7 cellular contexts compared by ENCODE assay signal in genomic region chr16:1732551-1732987, GRCh38. TPM values are rescaled to one million over a fixed set of nuclear protein-coding genes. Genes with fewer than 3 reads are reported as not detected.
DNase-seq lines count a peak whose midpoint lies in the region; ATAC-seq, FAIRE-seq and TF ChIP-seq lines count a peak whose summit lies in the region.
"Not testable (repeated sequence)": the region's sequence is repeated elsewhere in the genome, so short reads cannot be mapped to it uniquely, and the experiment has no call there.

No MANE protein-coding gene starts in this region.

- H3K79me2 ChIP-seq in HepG2 (ENCODE audit: insufficient read depth, low read length) = not testable (repeated sequence)
- H3K79me2 ChIP-seq in osteoblast (ENCODE audit: insufficient read depth, low read length) = peaks cover 40% of the 10 kb centered on the region

- peak; percentile 16 for DNase-seq in NCI-H1694 (lab: John Stamatoyannopoulos, UW)
- DNase-seq in bronchial epithelial cell (ENCODE audit: low read depth); HepG2 (ENCODE audit: low spot score): not testable (repeated sequence)
- DNase-seq in cerebellar nuclear complex (lab: John Stamatoyannopoulos, UW) = peak; percentile 75 to 94
- DNase-seq in dorsolateral prefrontal cortex = peak in 8 of 10 donors; percentile 49 to 95 (median 62)
- peak; percentile 82 for DNase-seq in osteoblast (ENCODE audit: insufficient read length, low spot score, missing footprints)
- peak; percentile 38 for DNase-seq in sciatic nerve (ENCODE audit: low spot score)

- H2AFZ ChIP-seq in HepG2 (ENCODE audit: low read length); osteoblast (ENCODE audit: low read length): not testable (repeated sequence)

- H3K4me3 ChIP-seq in bronchial epithelial cell (ENCODE audit: low read depth, low read length); dorsolateral prefrontal cortex; HepG2 (replicated peaks in 1 of 3; ENCODE audit: insufficient read depth in 1 of 3, low read depth in 2 of 3, low read length in 3 of 3); osteoblast (ENCODE audit: insufficient read depth, low read length): not testable (repeated sequence)

- POLR2A ChIA-PET in HepG2 (lab: Yijun Ruan, JAX) = not testable (repeated sequence)

- CTCF ChIA-PET in HepG2 (lab: Yijun Ruan, JAX; ENCODE audit: low intra/inter-chr PET ratio, low total read pairs) = not testable (repeated sequence)

- TF ChIP-seq POLR2A in HepG2 (IDR thresholded peaks at IDR 0.05; ENCODE audit: insufficient read depth in 1 of 2, low read depth in 2 of 2, low read length in 2 of 2) = not testable (repeated sequence)

- H3K4me1 ChIP-seq in HepG2 (ENCODE audit: insufficient read depth, low read length); osteoblast (ENCODE audit: insufficient read depth, low read length): not testable (repeated sequence)

- TF ChIP-seq EP300 in HepG2 (IDR thresholded peaks at IDR 0.05; ENCODE audit: low read depth in 2 of 2, low read length in 2 of 2); HepG2 (CRISPR knock-in tag; IDR thresholded peaks at IDR 0.05; ENCODE audit: borderline replicate concordance): not testable (repeated sequence)

- peak; percentile 52 for FAIRE-seq in bronchial epithelial cell (lab: Jason Lieb, UNC)
- FAIRE-seq in HepG2 (lab: Jason Lieb, UNC) = not testable (repeated sequence)

- H3K36me3 ChIP-seq in bronchial epithelial cell (ENCODE audit: control insufficient read depth, insufficient read depth, low read length) = peaks cover 24% of the 10 kb centered on the region
- H3K36me3 ChIP-seq in HepG2 (replicated peaks in 1 of 2; ENCODE audit: control insufficient read depth in 1 of 2, insufficient read depth in 2 of 2, low read length in 2 of 2) = peaks cover 23 to 41% of the 10 kb centered on the region in 2 experiments; a peak in 4 of 5 replicates
- H3K36me3 ChIP-seq in osteoblast (ENCODE audit: insufficient read depth, low read length) = peaks cover 35% of the 10 kb centered on the region

- intact Hi-C loops in dorsolateral prefrontal cortex (cut with DNase I); HepG2 (cut with micrococcal nuclease; ENCODE audit: unreplicated experiment); sciatic nerve (cut with DNase I): not testable (repeated sequence)

- in situ Hi-C loops in HepG2 (cut with HindIII; ENCODE audit: extremely low pct_ligation_motif_present, low pct_unique_long_range_greater_than_20kb) = not testable (repeated sequence)

- H3K9me3 ChIP-seq in HepG2 (ENCODE audit: low read length) = peaks cover 11% of the 10 kb centered on the region
- not testable (repeated sequence) for H3K9me3 ChIP-seq in osteoblast (ENCODE audit: low read depth, low read length)

- BruUV-seq in HepG2 (replicated peaks; lab: Mats Ljungman, UMichigan) = not testable (repeated sequence)

- not testable (repeated sequence) for TF ChIP-seq CTCF in bronchial epithelial cell (IDR thresholded peaks at IDR 0.05; ENCODE audit: insufficient read depth, low read length, severe bottlenecking); dorsolateral prefrontal cortex (IDR thresholded peaks at IDR 0.05 in 54 of 56, conservative IDR thresholded peaks at IDR 0.05 in 2 of 56; ENCODE audit: low read depth in 1 of 56, partially characterized antibody in 56 of 56); HepG2 (CRISPR knock-in tag; IDR thresholded peaks at IDR 0.05); osteoblast (IDR thresholded peaks at IDR 0.05; ENCODE audit: extremely low read depth, low read depth, low read length)

- WGBS in HepG2 (ENCODE audit: low lambda C conversion rate) = 93% methylated on average over 18 of the region's 21 CpGs

- TF ChIP-seq RAD21 in HepG2 (CRISPR knock-in tag; IDR thresholded peaks at IDR 0.05) = not testable (repeated sequence)

- H3K27me3 ChIP-seq in bronchial epithelial cell (ENCODE audit: control insufficient read depth, insufficient read depth, low read length); dorsolateral prefrontal cortex; HepG2 (ENCODE audit: control insufficient read depth in 1 of 2, insufficient read depth in 2 of 2, low read length in 2 of 2); osteoblast (ENCODE audit: insufficient read depth, low read length): not testable (repeated sequence)

- ATAC-seq in HepG2, sciatic nerve: not testable (repeated sequence)

- H3K4me2 ChIP-seq in HepG2 (ENCODE audit: low read depth, low read length); osteoblast (ENCODE audit: insufficient read depth, low read length): not testable (repeated sequence)

- H3K27ac ChIP-seq in dorsolateral prefrontal cortex = peak overlapping the region in 7 of 59 donors; percentile 15 to 89 (median 40)
- H3K27ac ChIP-seq in HepG2 (ENCODE audit: extremely low read length, insufficient read depth, low read length); osteoblast (ENCODE audit: low read depth, low read length): not testable (repeated sequence)

- H3K9ac ChIP-seq in HepG2 (ENCODE audit: insufficient read depth, low read depth, low read length) = not testable (repeated sequence)

- H4K20me1 ChIP-seq in HepG2 (ENCODE audit: insufficient read depth, low read length) = not testable (repeated sequence)
- peaks cover 28% of the 10 kb centered on the region for H4K20me1 ChIP-seq in osteoblast (ENCODE audit: insufficient read depth, low read length)

RNA-seq across cellular contexts. Expression of gene MAPK8IP3, which starts 26.6 kb away (rescaled TPM):
- total RNA-seq in bronchial epithelial cell = 24.5 and 28.7 TPM in 2 replicates
- 100 to 1,000 TPM; 246 to 429 (median 311) TPM for total RNA-seq in dorsolateral prefrontal cortex
- 3.6 and 25.1 TPM in 2 replicates for total RNA-seq in HepG2 (2016; rRNA removed; fragmentation: Illumina TruSeq; extraction: Trizol)
- 9.0 and 11.0 TPM in 2 replicates for total RNA-seq in HepG2 (2016; cell fraction: cytosol; rRNA removed; fragmentation: Illumina TruSeq; extraction: Trizol; ENCODE audit: low read depth)
- total RNA-seq in HepG2 (2016; cell fraction: insoluble cytoplasmic fraction; rRNA removed; fragmentation: Illumina TruSeq; extraction: Trizol) = 3.3 and 29.8 TPM in 2 replicates
- total RNA-seq in HepG2 (2016; cell fraction: membrane; rRNA removed; fragmentation: Illumina TruSeq; extraction: Trizol) = 3.8 and 4.5 TPM in 2 replicates
- total RNA-seq in HepG2 (2016; cell fraction: nucleus; rRNA removed; fragmentation: Illumina TruSeq; extraction: Trizol) = 45.6 and 52.7 TPM in 2 replicates
- 41.7 and 65.8 TPM in 2 replicates for polyA plus RNA-seq in HepG2 (2011; rRNA removed)
- polyA plus RNA-seq in HepG2 (2011; cell fraction: cytosol; rRNA removed) = 5.6 and 10.1 TPM in 2 replicates
- 653 and 865 TPM in 2 replicates for polyA plus RNA-seq in HepG2 (2011; cell fraction: nucleus; rRNA removed)
- 43.5 and 49.9 TPM in 2 replicates for polyA plus RNA-seq in HepG2 (2012)
- 0.76 and 0.97 TPM in 2 replicates for polyA plus RNA-seq in HepG2 (2016; cell fraction: cytosol; fragmentation: Illumina TruSeq; extraction: Trizol; ENCODE audit: low read depth)
- 3.3 and 4.5 TPM in 2 replicates for polyA plus RNA-seq in HepG2 (2016; cell fraction: insoluble cytoplasmic fraction; fragmentation: Illumina TruSeq; extraction: Trizol; ENCODE audit: low read depth)
- 1.8 and 2.1 TPM in 2 replicates for polyA plus RNA-seq in HepG2 (2016; cell fraction: membrane; fragmentation: Illumina TruSeq; extraction: Trizol; ENCODE audit: low read depth)
- 244 and 279 TPM in 2 replicates for polyA plus RNA-seq in HepG2 (2016; cell fraction: nucleus; fragmentation: Illumina TruSeq; extraction: Trizol; ENCODE audit: insufficient read depth, low read depth)
- 15.0 and 33.9 TPM in 2 replicates for polyA minus RNA-seq in HepG2 (2011; rRNA and poly(A)+ RNA removed; ENCODE audit: low replicate concordance)
- 4.7 and 4.8 TPM in 2 replicates for polyA minus RNA-seq in HepG2 (2011; cell fraction: cytosol; rRNA and poly(A)+ RNA removed)
- 92.2 and 93.0 TPM in 2 replicates for polyA minus RNA-seq in HepG2 (2011; cell fraction: nucleus; rRNA and poly(A)+ RNA removed)
- 64.1 and 71.0 TPM in 2 replicates for total RNA-seq in osteoblast
- 93.3 TPM for total RNA-seq in sciatic nerve

RNA-seq across cellular contexts. Expression of gene NME3, which starts 38.8 kb away (rescaled TPM):
- total RNA-seq in bronchial epithelial cell (48.5 and 56.9 TPM in 2 replicates), dorsolateral prefrontal cortex (10 to 100 TPM; 39.2 to 88.9 (median 58.5) TPM), HepG2 (2016; rRNA removed; fragmentation: Illumina TruSeq; extraction: Trizol) (4.9 and 15.9 TPM in 2 replicates), osteoblast (49.2 and 55.4 TPM in 2 replicates), sciatic nerve (50.1 TPM)
- 27.7 and 30.7 TPM in 2 replicates for total RNA-seq in HepG2 (2016; cell fraction: cytosol; rRNA removed; fragmentation: Illumina TruSeq; extraction: Trizol; ENCODE audit: low read depth)
- 6.6 and 17.1 TPM in 2 replicates for total RNA-seq in HepG2 (2016; cell fraction: insoluble cytoplasmic fraction; rRNA removed; fragmentation: Illumina TruSeq; extraction: Trizol)
- 19.1 and 22.3 TPM in 2 replicates for total RNA-seq in HepG2 (2016; cell fraction: membrane; rRNA removed; fragmentation: Illumina TruSeq; extraction: Trizol)
- 17.5 and 23.3 TPM in 2 replicates for total RNA-seq in HepG2 (2016; cell fraction: nucleus; rRNA removed; fragmentation: Illumina TruSeq; extraction: Trizol)
- polyA plus RNA-seq in HepG2 (2011; rRNA removed) = 10.4 and 13.9 TPM in 2 replicates
- polyA plus RNA-seq in HepG2 (2011; cell fraction: cytosol; rRNA removed) = 7.3 and 17.7 TPM in 2 replicates
- polyA plus RNA-seq in HepG2 (2011; cell fraction: nucleus; rRNA removed) = 96.4 and 121 TPM in 2 replicates
- polyA plus RNA-seq in HepG2 (2012) = 5.5 and 9.1 TPM in 2 replicates
- polyA plus RNA-seq in HepG2 (2016; cell fraction: cytosol; fragmentation: Illumina TruSeq; extraction: Trizol; ENCODE audit: low read depth) = 21.1 and 24.5 TPM in 2 replicates
- 5.3 and 5.8 TPM in 2 replicates for polyA plus RNA-seq in HepG2 (2016; cell fraction: insoluble cytoplasmic fraction; fragmentation: Illumina TruSeq; extraction: Trizol; ENCODE audit: low read depth)
- 12.6 and 13.9 TPM in 2 replicates for polyA plus RNA-seq in HepG2 (2016; cell fraction: membrane; fragmentation: Illumina TruSeq; extraction: Trizol; ENCODE audit: low read depth)
- polyA plus RNA-seq in HepG2 (2016; cell fraction: nucleus; fragmentation: Illumina TruSeq; extraction: Trizol; ENCODE audit: insufficient read depth, low read depth) = 35.8 and 39.3 TPM in 2 replicates
- 2.3 and 4.2 TPM in 2 replicates for polyA minus RNA-seq in HepG2 (2011; rRNA and poly(A)+ RNA removed; ENCODE audit: low replicate concordance)
- polyA minus RNA-seq in HepG2 (2011; cell fraction: cytosol; rRNA and poly(A)+ RNA removed) = 2.1 and 3.5 TPM in 2 replicates
- polyA minus RNA-seq in HepG2 (2011; cell fraction: nucleus; rRNA and poly(A)+ RNA removed) = 8.4 and 9.0 TPM in 2 replicates

RNA-seq across cellular contexts. Expression of gene EME2, which starts 40.0 kb away (rescaled TPM):
- total RNA-seq in bronchial epithelial cell (5.8 and 6.1 TPM in 2 replicates), dorsolateral prefrontal cortex (10 to 100 TPM; 12.6 to 44.4 (median 21.7) TPM), HepG2 (2016; rRNA removed; fragmentation: Illumina TruSeq; extraction: Trizol) (1.7 and 7.6 TPM in 2 replicates), osteoblast (10.0 and 16.3 TPM in 2 replicates), sciatic nerve (15.3 TPM)
- total RNA-seq in HepG2 (2016; cell fraction: cytosol; rRNA removed; fragmentation: Illumina TruSeq; extraction: Trizol; ENCODE audit: low read depth) = 0.79 and 1.3 TPM in 2 replicates
- 1.7 and 6.0 TPM in 2 replicates for total RNA-seq in HepG2 (2016; cell fraction: insoluble cytoplasmic fraction; rRNA removed; fragmentation: Illumina TruSeq; extraction: Trizol)
- 1.2 TPM in 2 replicates for total RNA-seq in HepG2 (2016; cell fraction: membrane; rRNA removed; fragmentation: Illumina TruSeq; extraction: Trizol)
- 7.8 and 8.4 TPM in 2 replicates for total RNA-seq in HepG2 (2016; cell fraction: nucleus; rRNA removed; fragmentation: Illumina TruSeq; extraction: Trizol)
- polyA plus RNA-seq in HepG2 (2011; rRNA removed) = 4.4 and 6.5 TPM in 2 replicates
- polyA plus RNA-seq in HepG2 (2011; cell fraction: cytosol; rRNA removed) = 1.3 and 2.0 TPM in 2 replicates
- 81.3 and 90.4 TPM in 2 replicates for polyA plus RNA-seq in HepG2 (2011; cell fraction: nucleus; rRNA removed)
- polyA plus RNA-seq in HepG2 (2012) = 3.4 and 4.5 TPM in 2 replicates
- polyA plus RNA-seq in HepG2 (2016; cell fraction: cytosol; fragmentation: Illumina TruSeq; extraction: Trizol; ENCODE audit: low read depth) = 0.23 and 0.36 TPM in 2 replicates
- 1.7 and 2.2 TPM in 2 replicates for polyA plus RNA-seq in HepG2 (2016; cell fraction: insoluble cytoplasmic fraction; fragmentation: Illumina TruSeq; extraction: Trizol; ENCODE audit: low read depth)
- 0.51 and 0.65 TPM in 2 replicates for polyA plus RNA-seq in HepG2 (2016; cell fraction: membrane; fragmentation: Illumina TruSeq; extraction: Trizol; ENCODE audit: low read depth)
- polyA plus RNA-seq in HepG2 (2016; cell fraction: nucleus; fragmentation: Illumina TruSeq; extraction: Trizol; ENCODE audit: insufficient read depth, low read depth) = 31.9 and 34.1 TPM in 2 replicates
- polyA minus RNA-seq in HepG2 (2011; rRNA and poly(A)+ RNA removed; ENCODE audit: low replicate concordance) = 5.2 and 6.5 TPM in 2 replicates
- polyA minus RNA-seq in HepG2 (2011; cell fraction: cytosol; rRNA and poly(A)+ RNA removed) = 0.79 and 1.3 TPM in 2 replicates
- polyA minus RNA-seq in HepG2 (2011; cell fraction: nucleus; rRNA and poly(A)+ RNA removed) = 17.7 and 19.7 TPM in 2 replicates

RNA-seq across cellular contexts. Expression of gene MRPS34, which starts 40.4 kb away (rescaled TPM):
- total RNA-seq in bronchial epithelial cell (71.3 and 74.8 TPM in 2 replicates), dorsolateral prefrontal cortex (10 to 100 TPM; 37.4 to 77.9 (median 58.6) TPM), HepG2 (2016; rRNA removed; fragmentation: Illumina TruSeq; extraction: Trizol) (129 and 131 TPM in 2 replicates), osteoblast (40.5 and 47.1 TPM in 2 replicates), sciatic nerve (42.7 TPM)
- 34.5 and 36.0 TPM in 2 replicates for total RNA-seq in HepG2 (2016; cell fraction: cytosol; rRNA removed; fragmentation: Illumina TruSeq; extraction: Trizol; ENCODE audit: low read depth)
- total RNA-seq in HepG2 (2016; cell fraction: insoluble cytoplasmic fraction; rRNA removed; fragmentation: Illumina TruSeq; extraction: Trizol) = 130 and 146 TPM in 2 replicates
- 51.5 and 64.0 TPM in 2 replicates for total RNA-seq in HepG2 (2016; cell fraction: membrane; rRNA removed; fragmentation: Illumina TruSeq; extraction: Trizol)
- total RNA-seq in HepG2 (2016; cell fraction: nucleus; rRNA removed; fragmentation: Illumina TruSeq; extraction: Trizol) = 59.6 and 64.6 TPM in 2 replicates
- 61.3 and 63.5 TPM in 2 replicates for polyA plus RNA-seq in HepG2 (2011; rRNA removed)
- 70.4 and 99.7 TPM in 2 replicates for polyA plus RNA-seq in HepG2 (2011; cell fraction: cytosol; rRNA removed)
- polyA plus RNA-seq in HepG2 (2011; cell fraction: nucleus; rRNA removed) = 83.9 and 98.7 TPM in 2 replicates
- polyA plus RNA-seq in HepG2 (2012) = 48.9 and 50.7 TPM in 2 replicates
- 42.4 and 48.9 TPM in 2 replicates for polyA plus RNA-seq in HepG2 (2016; cell fraction: cytosol; fragmentation: Illumina TruSeq; extraction: Trizol; ENCODE audit: low read depth)
- polyA plus RNA-seq in HepG2 (2016; cell fraction: insoluble cytoplasmic fraction; fragmentation: Illumina TruSeq; extraction: Trizol; ENCODE audit: low read depth) = 212 and 241 TPM in 2 replicates
- 59.9 and 71.5 TPM in 2 replicates for polyA plus RNA-seq in HepG2 (2016; cell fraction: membrane; fragmentation: Illumina TruSeq; extraction: Trizol; ENCODE audit: low read depth)
- 154 and 163 TPM in 2 replicates for polyA plus RNA-seq in HepG2 (2016; cell fraction: nucleus; fragmentation: Illumina TruSeq; extraction: Trizol; ENCODE audit: insufficient read depth, low read depth)
- 27.6 and 50.7 TPM in 2 replicates for polyA minus RNA-seq in HepG2 (2011; rRNA and poly(A)+ RNA removed; ENCODE audit: low replicate concordance)
- polyA minus RNA-seq in HepG2 (2011; cell fraction: cytosol; rRNA and poly(A)+ RNA removed) = 25.2 and 30.8 TPM in 2 replicates
- 21.9 and 29.5 TPM in 2 replicates for polyA minus RNA-seq in HepG2 (2011; cell fraction: nucleus; rRNA and poly(A)+ RNA removed)

RNA-seq across cellular contexts. Expression of gene SPSB3, which starts 49.8 kb away (rescaled TPM):
- total RNA-seq in bronchial epithelial cell = 35.5 and 48.2 TPM in 2 replicates
- total RNA-seq in dorsolateral prefrontal cortex = 10 to 100 TPM; 34.3 to 62.3 (median 48.9) TPM
- total RNA-seq in HepG2 (2016; rRNA removed; fragmentation: Illumina TruSeq; extraction: Trizol) = 8.2 and 13.2 TPM in 2 replicates
- 8.6 and 9.9 TPM in 2 replicates for total RNA-seq in HepG2 (2016; cell fraction: cytosol; rRNA removed; fragmentation: Illumina TruSeq; extraction: Trizol; ENCODE audit: low read depth)
- total RNA-seq in HepG2 (2016; cell fraction: insoluble cytoplasmic fraction; rRNA removed; fragmentation: Illumina TruSeq; extraction: Trizol) = 6.5 and 13.8 TPM in 2 replicates
- 9.4 and 12.7 TPM in 2 replicates for total RNA-seq in HepG2 (2016; cell fraction: membrane; rRNA removed; fragmentation: Illumina TruSeq; extraction: Trizol)
- 14.1 and 16.2 TPM in 2 replicates for total RNA-seq in HepG2 (2016; cell fraction: nucleus; rRNA removed; fragmentation: Illumina TruSeq; extraction: Trizol)
- 21.9 and 26.7 TPM in 2 replicates for polyA plus RNA-seq in HepG2 (2011; rRNA removed)
- polyA plus RNA-seq in HepG2 (2011; cell fraction: cytosol; rRNA removed) = 15.4 and 25.3 TPM in 2 replicates
- polyA plus RNA-seq in HepG2 (2011; cell fraction: nucleus; rRNA removed) = 142 and 184 TPM in 2 replicates
- 12.3 and 24.9 TPM in 2 replicates for polyA plus RNA-seq in HepG2 (2012)
- 6.4 and 7.5 TPM in 2 replicates for polyA plus RNA-seq in HepG2 (2016; cell fraction: cytosol; fragmentation: Illumina TruSeq; extraction: Trizol; ENCODE audit: low read depth)
- polyA plus RNA-seq in HepG2 (2016; cell fraction: insoluble cytoplasmic fraction; fragmentation: Illumina TruSeq; extraction: Trizol; ENCODE audit: low read depth) = 7.6 and 8.0 TPM in 2 replicates
- polyA plus RNA-seq in HepG2 (2016; cell fraction: membrane; fragmentation: Illumina TruSeq; extraction: Trizol; ENCODE audit: low read depth) = 6.8 and 7.3 TPM in 2 replicates
- 29.9 and 32.1 TPM in 2 replicates for polyA plus RNA-seq in HepG2 (2016; cell fraction: nucleus; fragmentation: Illumina TruSeq; extraction: Trizol; ENCODE audit: insufficient read depth, low read depth)
- polyA minus RNA-seq in HepG2 (2011; rRNA and poly(A)+ RNA removed; ENCODE audit: low replicate concordance) = 15.4 and 19.4 TPM in 2 replicates
- 4.5 and 8.0 TPM in 2 replicates for polyA minus RNA-seq in HepG2 (2011; cell fraction: cytosol; rRNA and poly(A)+ RNA removed)
- polyA minus RNA-seq in HepG2 (2011; cell fraction: nucleus; rRNA and poly(A)+ RNA removed) = 12.4 and 13.7 TPM in 2 replicates
- 33.6 and 42.3 TPM in 2 replicates for total RNA-seq in osteoblast
- total RNA-seq in sciatic nerve = 35.3 TPM
